Comparison of ENCODE assay signal across 8 cellular contexts in the genomic region with DNA sequence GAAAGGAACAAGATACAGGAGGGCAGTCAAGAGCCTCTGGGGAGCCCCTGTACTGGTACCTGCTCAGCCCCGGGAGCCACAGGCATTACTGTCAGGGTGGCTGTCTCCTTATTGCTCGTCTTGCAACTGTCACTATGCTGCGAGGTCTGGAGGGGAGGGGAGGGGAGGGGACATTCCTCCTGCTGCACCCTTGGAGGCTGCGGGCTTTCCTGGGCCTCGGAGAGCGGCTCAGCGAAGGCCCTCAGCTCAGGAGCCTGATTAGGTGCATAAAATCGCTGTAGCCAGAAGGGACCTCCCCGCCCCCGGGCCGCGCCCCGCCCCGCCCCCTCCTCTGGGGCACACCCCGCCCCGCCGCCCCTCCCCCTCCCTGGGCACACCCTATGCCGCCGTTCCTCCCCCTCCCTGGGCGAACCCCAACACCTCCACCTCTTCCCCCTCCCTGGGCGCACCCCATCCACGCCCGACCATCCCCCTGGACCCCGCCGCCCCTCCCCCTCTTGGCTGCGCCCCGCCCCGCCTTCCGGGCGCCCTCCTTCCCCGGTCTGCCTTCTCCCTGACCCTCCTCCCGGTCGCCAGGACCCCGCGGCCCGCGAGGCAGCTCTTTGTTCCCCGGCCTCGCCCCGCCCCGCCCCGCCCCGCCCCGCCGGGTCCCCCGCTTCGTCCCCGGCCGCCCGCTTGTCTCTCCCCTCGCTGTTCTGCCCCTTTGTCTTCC. TPM values are rescaled to one million over a fixed set of nuclear protein-coding genes. Genes with fewer than 3 reads are reported as not detected.
DNase-seq lines count a peak whose midpoint lies in the region; ATAC-seq and TF ChIP-seq lines count a peak whose summit lies in the region.

No MANE protein-coding gene starts in this region.

- no CpG with 5 or more reads among the region's 51 CpGs for WGBS in iPS DF 6.9 (ENCODE audit: insufficient coverage, insufficient read length)
- WGBS in spleen, 5 donors, result 0 to 6% (median 2%) methylated on average over 18 to 49 of the region's 51 CpGs

- H3K9me3 ChIP-seq in ES-I3 (ENCODE audit: control insufficient read depth, insufficient read depth, low read length), result no peaks in the 10 kb centered on the region
- H3K9me3 ChIP-seq in iPS DF 6.9 (ENCODE audit: control insufficient read depth, insufficient read depth, low read length), result no peaks in the 10 kb centered on the region
- H3K9me3 ChIP-seq in spleen, result no peaks in the 10 kb centered on the region

- H3K27me3 Mint-ChIP-seq in activated naive CD8-positive, alpha-beta T cell treated with anti-CD3 and anti-CD28 coated beads, Interleukin-2, amount 50 U/mL, for 24 hours, result peaks cover 6% of the 10 kb centered on the region

- H3K27ac Mint-ChIP-seq in activated naive CD8-positive, alpha-beta T cell treated with anti-CD3 and anti-CD28 coated beads, Interleukin-2, amount 50 U/mL, for 24 hours, result peak overlapping the region; percentile 40

- H3K36me3 ChIP-seq in ES-I3 (ENCODE audit: insufficient read depth, low read length), result no peaks in the 10 kb centered on the region
- no peaks in the 10 kb centered on the region for H3K36me3 ChIP-seq in iPS DF 6.9 (ENCODE audit: control insufficient read depth, insufficient read depth, low read length)
- H3K36me3 ChIP-seq in spleen, result no peaks in the 10 kb centered on the region

- H3K27ac ChIP-seq in iPS DF 6.9 (ENCODE audit: low read length), result no peak overlapping the region
- H3K27ac ChIP-seq in spleen, result peak overlapping the region in 7 of 8 donors; percentile 17 to 83 (median 74)

- ATAC-seq in activated naive CD8-positive, alpha-beta T cell treated with anti-CD3 and anti-CD28 coated beads, Interleukin-2, amount 50 U/mL, for 24 hours, result peak; percentile 41
- ATAC-seq in HG02588 (IDR thresholded peaks at IDR 0.05; ENCODE audit: unreplicated experiment) (no peak), HG02623 (IDR thresholded peaks at IDR 0.05; ENCODE audit: unreplicated experiment) (no peak), HG02973 (IDR thresholded peaks at IDR 0.05; ENCODE audit: unreplicated experiment) (no peak)

- H3K36me3 Mint-ChIP-seq in activated naive CD8-positive, alpha-beta T cell treated with anti-CD3 and anti-CD28 coated beads, Interleukin-2, amount 50 U/mL, for 24 hours (ENCODE audit: low read depth), result no peaks in the 10 kb centered on the region

- peak overlapping the region; percentile 79 for H3K4me3 Mint-ChIP-seq in activated naive CD8-positive, alpha-beta T cell treated with anti-CD3 and anti-CD28 coated beads, Interleukin-2, amount 50 U/mL, for 24 hours

- no peaks in the 10 kb centered on the region for H3K9me3 Mint-ChIP-seq in activated naive CD8-positive, alpha-beta T cell treated with anti-CD3 and anti-CD28 coated beads, Interleukin-2, amount 50 U/mL, for 24 hours

- peak overlapping the region; percentile 38; the same call in 1 of the 2 replicates for H3K4me3 ChIP-seq in iPS DF 6.9 (ENCODE audit: low read length)
- H3K4me3 ChIP-seq in spleen, result peak overlapping the region; percentile 10 to 73 (median 38)

- TF ChIP-seq POLR2A in spleen (IDR thresholded peaks at IDR 0.05), result no peak

- no peak for TF ChIP-seq CTCF in spleen (IDR thresholded peaks at IDR 0.05 in 8 of 11, conservative IDR thresholded peaks at IDR 0.05 in 3 of 11)

- peak overlapping the region; percentile 52 for H3K9ac ChIP-seq in ES-I3 (ENCODE audit: low read depth, low read length)

- H3K4me1 Mint-ChIP-seq in activated naive CD8-positive, alpha-beta T cell treated with anti-CD3 and anti-CD28 coated beads, Interleukin-2, amount 50 U/mL, for 24 hours, result peaks cover 21% of the 10 kb centered on the region

- H3K27me3 ChIP-seq in iPS DF 6.9 (ENCODE audit: control insufficient read depth, insufficient read depth, low read length) (peaks cover 2% of the 10 kb centered on the region; the same call in 1 of the 2 replicates), spleen (replicated peaks in 1 of 7) (peaks cover 0 to 12% (median 0%) of the 10 kb centered on the region in 7 donors)

- peaks cover 51% of the 10 kb centered on the region for H3K4me1 ChIP-seq in ES-I3 (ENCODE audit: insufficient read depth, low read length)
- H3K4me1 ChIP-seq in iPS DF 6.9 (ENCODE audit: control insufficient read depth, insufficient read depth, low read length), result peaks cover 9% of the 10 kb centered on the region
- H3K4me1 ChIP-seq in spleen, result peaks cover 13 to 44% (median 33%) of the 10 kb centered on the region in 6 donors

- DNase-seq in RPMI7951 (ENCODE audit: low read depth) (peak; percentile 13), iPS DF 6.9 (ENCODE audit: low read depth, low spot score) (no peak), spleen (peak; percentile 85)
- DNase-seq in activated naive CD8-positive, alpha-beta T cell treated with anti-CD3 and anti-CD28 coated beads, Interleukin-2, amount 50 U/mL, for 24 hours, result peak; percentile 54

- intact Hi-C loops in spleen (cut with DNase I; ENCODE audit: low total_unique reads), result no loop called here

RNA-seq across cellular contexts. Expression of gene CACHD1, which starts 35.5 kb away (rescaled TPM):
- total RNA-seq in RPMI7951 (2014; rRNA removed; shearing (Covaris generic)), result 0.98 and 1.2 TPM in 2 replicates
- total RNA-seq in spleen, result 10 to 100 TPM in 6 of 7 donors, 1 to 10 TPM in 1; 9.5 to 17.3 (median 13.0) TPM
- 1 to 10 TPM; 1.1 to 2.7 (median 1.4) TPM for polyA plus RNA-seq in spleen
